In the genomic region with DNA sequence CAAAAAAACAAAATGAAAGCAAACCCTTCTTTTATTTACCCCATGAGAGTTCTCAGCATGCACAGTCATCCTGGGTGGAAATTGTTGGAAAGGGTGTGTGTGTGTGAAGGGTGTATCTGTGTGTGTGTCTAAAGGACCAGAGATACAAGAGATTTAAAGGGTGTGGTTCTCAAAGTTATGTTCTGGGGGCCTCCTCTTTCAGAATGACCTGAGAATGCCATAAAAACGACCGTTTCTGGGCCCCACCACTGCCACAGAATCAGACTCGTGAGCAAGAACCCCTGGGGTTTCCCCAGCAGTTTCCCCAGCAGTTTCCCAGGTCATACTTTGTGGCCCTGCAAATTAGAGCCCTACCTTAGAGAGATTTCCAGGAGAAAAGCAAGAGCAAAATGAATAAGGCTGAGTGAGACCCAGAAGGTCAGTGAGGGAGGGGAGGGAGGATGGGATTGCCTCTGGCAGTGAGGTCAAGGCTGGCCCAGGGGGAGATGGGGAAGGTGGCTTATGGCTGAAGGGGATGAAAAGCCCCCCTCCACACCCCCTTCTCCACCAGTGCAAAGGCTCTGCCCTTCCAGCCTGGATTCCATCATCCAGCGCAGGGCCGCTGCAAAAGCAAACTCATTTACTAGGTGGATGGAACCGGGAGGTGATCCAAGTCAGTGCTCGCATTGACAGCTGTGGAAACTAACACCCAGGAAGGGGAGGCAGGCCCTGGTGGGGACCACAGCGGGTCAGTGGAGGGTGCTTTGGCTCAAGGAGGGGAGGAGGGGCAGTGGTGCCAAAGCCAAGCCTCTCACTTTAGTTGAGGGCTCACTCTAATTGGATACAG, we compare ENCODE assay signal across 8 cellular contexts. TPM values are rescaled to one million over a fixed set of nuclear protein-coding genes. Genes with fewer than 3 reads are reported as not detected.
DNase-seq lines count a peak whose midpoint lies in the region; ATAC-seq and TF ChIP-seq lines count a peak whose summit lies in the region.

No MANE protein-coding gene starts in this region.

- H3K4me3 Mint-ChIP-seq in activated T-helper 1 cell treated with anti-CD3 and anti-CD28 coated beads, Interleukin-12 subunit alpha, Interleukin-12 subunit beta, Interleukin-2, Interleukin-4 antibody, amounts not matched to agents 30 ng/mL and 10 ng/mL and 1 ng/mL, durations not matched to agents 14 hours and 24 hours and 36 hours: peak overlapping the region; percentile 28
- no peak overlapping the region for H3K4me3 Mint-ChIP-seq in mesothelial cell of epicardium

- H3K36me3 Mint-ChIP-seq in activated T-helper 1 cell treated with anti-CD3 and anti-CD28 coated beads, Interleukin-12 subunit alpha, Interleukin-12 subunit beta, Interleukin-2, Interleukin-4 antibody, amounts not matched to agents 30 ng/mL and 10 ng/mL and 1 ng/mL, durations not matched to agents 14 hours and 24 hours and 36 hours (ENCODE audit: low read depth): no peaks in the 10 kb centered on the region
- H3K36me3 Mint-ChIP-seq in mesothelial cell of epicardium: peaks cover 15% of the 10 kb centered on the region

- no peaks in the 10 kb centered on the region for H3K27me3 Mint-ChIP-seq in activated T-helper 1 cell treated with anti-CD3 and anti-CD28 coated beads, Interleukin-12 subunit alpha, Interleukin-12 subunit beta, Interleukin-2, Interleukin-4 antibody, amounts not matched to agents 30 ng/mL and 10 ng/mL and 1 ng/mL, durations not matched to agents 14 hours and 24 hours and 36 hours (ENCODE audit: insufficient read depth)
- H3K27me3 Mint-ChIP-seq in mesothelial cell of epicardium (ENCODE audit: low read depth): no peaks in the 10 kb centered on the region

- no peak for DNase-seq in activated T-helper 1 cell treated with anti-CD3 and anti-CD28 coated beads, Interleukin-12 subunit alpha, Interleukin-12 subunit beta, Interleukin-2, Interleukin-4 antibody, amounts not matched to agents 30 ng/mL and 10 ng/mL and 1 ng/mL, durations not matched to agents 14 hours and 24 hours and 36 hours (ENCODE audit: low spot score)
- DNase-seq in renal cortical epithelial cell (ENCODE audit: low read depth): peak; percentile 41
- DNase-seq in glomerular visceral epithelial cell (ENCODE audit: extremely low spot score): no peak
- no peak for DNase-seq in HuH-7.5 (ENCODE audit: low spot score)
- DNase-seq in mesothelial cell of epicardium (ENCODE audit: low spot score in 2 of 2, unreplicated experiment in 2 of 2): no peak
- no peak for DNase-seq in dermis blood vessel endothelial cell

- TF ChIP-seq CTCF in mesothelial cell of epicardium (IDR thresholded peaks at IDR 0.05; ENCODE audit: unreplicated experiment): no peak

- ATAC-seq in GM18907 (IDR thresholded peaks at IDR 0.05; ENCODE audit: unreplicated experiment): peak; percentile 62
- ATAC-seq in HG02678 (IDR thresholded peaks at IDR 0.05; ENCODE audit: unreplicated experiment): peak; percentile 71

- intact Hi-C loops in activated T-helper 1 cell treated with anti-CD3 and anti-CD28 coated beads, Interleukin-12 subunit alpha, Interleukin-12 subunit beta, Interleukin-2, Interleukin-4 antibody, amounts not matched to agents 30 ng/mL and 10 ng/mL and 1 ng/mL, durations not matched to agents 14 hours and 24 hours and 36 hours (cut with micrococcal nuclease): no loop called here

- H3K27ac Mint-ChIP-seq in activated T-helper 1 cell treated with anti-CD3 and anti-CD28 coated beads, Interleukin-12 subunit alpha, Interleukin-12 subunit beta, Interleukin-2, Interleukin-4 antibody, amounts not matched to agents 30 ng/mL and 10 ng/mL and 1 ng/mL, durations not matched to agents 14 hours and 24 hours and 36 hours: no peak overlapping the region
- no peak overlapping the region for H3K27ac Mint-ChIP-seq in mesothelial cell of epicardium

- H3K9me3 Mint-ChIP-seq in activated T-helper 1 cell treated with anti-CD3 and anti-CD28 coated beads, Interleukin-12 subunit alpha, Interleukin-12 subunit beta, Interleukin-2, Interleukin-4 antibody, amounts not matched to agents 30 ng/mL and 10 ng/mL and 1 ng/mL, durations not matched to agents 14 hours and 24 hours and 36 hours: no peaks in the 10 kb centered on the region
- no peaks in the 10 kb centered on the region for H3K9me3 Mint-ChIP-seq in mesothelial cell of epicardium

- H3K4me1 Mint-ChIP-seq in activated T-helper 1 cell treated with anti-CD3 and anti-CD28 coated beads, Interleukin-12 subunit alpha, Interleukin-12 subunit beta, Interleukin-2, Interleukin-4 antibody, amounts not matched to agents 30 ng/mL and 10 ng/mL and 1 ng/mL, durations not matched to agents 14 hours and 24 hours and 36 hours (ENCODE audit: low read depth): peaks cover 17% of the 10 kb centered on the region
- peaks cover 4% of the 10 kb centered on the region for H3K4me1 Mint-ChIP-seq in mesothelial cell of epicardium

RNA-seq across cellular contexts. Expression of a gene that starts 10.2 kb away (rescaled TPM):
- 2.8 and 2.9 TPM in 2 replicates for total RNA-seq in activated T-helper 1 cell treated with anti-CD3 and anti-CD28 coated beads, Interleukin-12 subunit alpha, Interleukin-12 subunit beta, Interleukin-2, Interleukin-4 antibody, amounts not matched to agents 30 ng/mL and 10 ng/mL and 1 ng/mL, durations not matched to agents 14 hours and 24 hours and 36 hours
- total RNA-seq in renal cortical epithelial cell (4.6 and 8.7 TPM in 2 replicates), mesothelial cell of epicardium (31.1 to 34.4 TPM (median 31.9 TPM) in 3 replicates), dermis blood vessel endothelial cell (3.6 and 6.4 TPM in 2 replicates)

RNA-seq across cellular contexts. Expression of a gene that starts 42.0 kb away (rescaled TPM):
- 56.1 and 63.1 TPM in 2 replicates for total RNA-seq in activated T-helper 1 cell treated with anti-CD3 and anti-CD28 coated beads, Interleukin-12 subunit alpha, Interleukin-12 subunit beta, Interleukin-2, Interleukin-4 antibody, amounts not matched to agents 30 ng/mL and 10 ng/mL and 1 ng/mL, durations not matched to agents 14 hours and 24 hours and 36 hours
- total RNA-seq in renal cortical epithelial cell: 9.4 and 19.8 TPM in 2 replicates
- 47.0 to 52.8 TPM (median 51.7 TPM) in 3 replicates for total RNA-seq in mesothelial cell of epicardium
- 24.8 and 32.7 TPM in 2 replicates for total RNA-seq in dermis blood vessel endothelial cell
